25 cellular contexts compared by ENCODE assay signal in genomic region chr1:24226754-24227153, GRCh38. TPM values are rescaled to one million over a fixed set of nuclear protein-coding genes. Genes with fewer than 3 reads are reported as not detected.
"Had no signal": no experiment of that assay in that cellular context is flagged by ENCODE, and none has a peak within 500 bp of the region (broad histone marks: within the 10 kb centered on the region; RNA-seq: fewer than 3 reads in every experiment).

No MANE protein-coding gene starts in this region.

- H3K4me1 Mint-ChIP-seq: activated naive CD8-positive, alpha-beta T cell treated with anti-CD3 and anti-CD28 coated beads, Interleukin-2, amount 10 ng/mL, durations not matched to agents 7 days and 5 days; natural killer cell had no signal

- H3K79me2 ChIP-seq: hepatocyte had no signal

- H3K4me2 ChIP-seq: hepatocyte had no signal

- H3K4me3 Mint-ChIP-seq: activated CD4-positive, alpha-beta T cell treated with anti-CD3 and anti-CD28 coated beads, Interleukin-2, amount 10 ng/mL, durations not matched to agents 7 days and 5 days; activated naive CD4-positive, alpha-beta T cell treated with anti-CD3 and anti-CD28 coated beads for 36 hours; activated naive CD8-positive, alpha-beta T cell treated with anti-CD3 and anti-CD28 coated beads, Interleukin-2, amount 10 ng/mL, durations not matched to agents 7 days and 5 days; activated T-cell treated with anti-CD3 and anti-CD28 coated beads, Interleukin-2, amount 50 U/mL, for 24 hours; effector memory CD8-positive, alpha-beta T cell; mesothelial cell of epicardium; natural killer cell; stimulated activated naive CD8-positive, alpha-beta T cell treated with anti-CD3 and anti-CD28 coated beads, Interleukin-15, Interleukin-2, amounts not matched to agents 100 ng/mL and 50 ng/mL, for 24 hours had no signal

- H3K9me3 Mint-ChIP-seq: activated CD4-positive, alpha-beta T cell treated with anti-CD3 and anti-CD28 coated beads, Interleukin-2, amount 10 ng/mL, durations not matched to agents 7 days and 5 days; activated naive CD4-positive, alpha-beta T cell treated with anti-CD3 and anti-CD28 coated beads for 36 hours; activated naive CD8-positive, alpha-beta T cell treated with anti-CD3 and anti-CD28 coated beads, Interleukin-2, amount 10 ng/mL, durations not matched to agents 7 days and 5 days; activated T-cell treated with anti-CD3 and anti-CD28 coated beads, Interleukin-2, amount 50 U/mL, for 24 hours; activated T-helper 2 cell treated with anti-CD3 and anti-CD28 coated beads, Interferon-gamma antibody, Interleukin-2, Interleukin-4, amounts not matched to agents 10 μg/mL and 5 μg/mL and 100 μg/mL, durations not matched to agents 14 hours and 24 hours and 36 hours; effector memory CD8-positive, alpha-beta T cell; mesothelial cell of epicardium; natural killer cell; stimulated activated naive CD8-positive, alpha-beta T cell treated with anti-CD3 and anti-CD28 coated beads, Interleukin-15, Interleukin-2, amounts not matched to agents 100 ng/mL and 50 ng/mL, for 24 hours had no signal

- H3K36me3 Mint-ChIP-seq: activated naive CD8-positive, alpha-beta T cell treated with anti-CD3 and anti-CD28 coated beads, Interleukin-2, amount 10 ng/mL, durations not matched to agents 7 days and 5 days; mesothelial cell of epicardium; natural killer cell had no signal

- H3K4me3 ChIP-seq: breast epithelium, colonic mucosa, dorsolateral prefrontal cortex, hepatocyte, left ventricle myocardium inferior, psoas muscle, right atrium auricular region, tibial artery had no signal

- H3K27ac Mint-ChIP-seq: activated CD4-positive, alpha-beta T cell treated with anti-CD3 and anti-CD28 coated beads, Interleukin-2, amount 10 ng/mL, durations not matched to agents 7 days and 5 days; activated naive CD4-positive, alpha-beta T cell treated with anti-CD3 and anti-CD28 coated beads for 36 hours; activated naive CD8-positive, alpha-beta T cell treated with anti-CD3 and anti-CD28 coated beads, Interleukin-2, amount 10 ng/mL, durations not matched to agents 7 days and 5 days; activated T-cell treated with anti-CD3 and anti-CD28 coated beads, Interleukin-2, amount 50 U/mL, for 24 hours; activated T-helper 2 cell treated with anti-CD3 and anti-CD28 coated beads, Interferon-gamma antibody, Interleukin-2, Interleukin-4, amounts not matched to agents 10 μg/mL and 5 μg/mL and 100 μg/mL, durations not matched to agents 14 hours and 24 hours and 36 hours; effector memory CD8-positive, alpha-beta T cell; mesothelial cell of epicardium; natural killer cell; stimulated activated naive CD8-positive, alpha-beta T cell treated with anti-CD3 and anti-CD28 coated beads, Interleukin-15, Interleukin-2, amounts not matched to agents 100 ng/mL and 50 ng/mL, for 24 hours had no signal

- H2AFZ ChIP-seq: hepatocyte had no signal

- H3K27ac ChIP-seq: breast epithelium, colonic mucosa, dorsolateral prefrontal cortex, hepatocyte, left ventricle myocardium inferior, psoas muscle, right atrium auricular region, tibial artery, VCaP had no signal

- DNase-seq: activated CD4-positive, alpha-beta T cell treated with anti-CD3 and anti-CD28 coated beads, Interleukin-2, amount 10 ng/mL, durations not matched to agents 7 days and 5 days; activated CD4-positive, CD25-positive, alpha-beta regulatory T cell treated with anti-CD3 and anti-CD28 coated beads, Interleukin-2, amount 50 U/mL, for 72 hours; activated naive CD4-positive, alpha-beta T cell treated with anti-CD3 and anti-CD28 coated beads for 36 hours; activated naive CD8-positive, alpha-beta T cell treated with anti-CD3 and anti-CD28 coated beads, Interleukin-2, amount 10 ng/mL, durations not matched to agents 7 days and 5 days; activated T-cell treated with anti-CD3 and anti-CD28 coated beads, Interleukin-2, amount 50 U/mL, for 24 hours; amniotic stem cell; colonic mucosa; dorsolateral prefrontal cortex; effector memory CD8-positive, alpha-beta T cell; foreskin melanocyte; kidney glomerular epithelial cell; left ventricle myocardium inferior; natural killer cell; psoas muscle; stimulated activated CD4-positive, alpha-beta T cell treated with anti-CD3 and anti-CD28 coated beads, Interleukin-4, amount 100 ng/mL, for 24 hours; tibial artery had no signal

- H3K4me1 ChIP-seq: breast epithelium, colonic mucosa, left ventricle myocardium inferior, psoas muscle, right atrium auricular region, tibial artery had no signal

- H3K27me3 ChIP-seq: breast epithelium, colonic mucosa, hepatocyte, right atrium auricular region had no signal

- ATAC-seq: effector memory CD8-positive, alpha-beta T cell; esophagus mucosa; natural killer cell; psoas muscle had no signal

RNA-seq across cellular contexts. Expression of gene IFNLR1, which starts 39.7 kb away (rescaled TPM):
- total RNA-seq: endothelial cell of umbilical vein had no signal
